In the genomic region with DNA sequence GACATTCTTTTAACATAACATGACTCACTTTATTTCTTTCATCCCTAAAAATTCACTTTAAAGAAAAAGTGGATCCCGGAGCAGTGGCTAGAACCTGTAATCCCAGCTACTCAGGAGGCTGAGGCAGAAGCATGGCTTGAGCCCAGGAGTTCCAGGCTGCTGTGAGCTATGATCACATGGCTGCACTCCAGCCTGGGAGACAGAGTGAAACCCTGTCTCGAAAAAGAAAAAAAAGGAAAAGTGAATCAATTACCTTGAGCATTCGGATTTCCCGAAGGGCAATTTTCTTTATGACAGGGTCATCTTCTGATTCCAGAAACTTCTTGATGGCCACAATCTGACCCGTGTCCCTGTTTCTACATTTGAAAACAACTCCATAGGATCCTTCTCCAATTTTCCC, we compare ENCODE assay signal across 8 cellular contexts. TPM values are rescaled to one million over a fixed set of nuclear protein-coding genes. Genes with fewer than 3 reads are reported as not detected.
A peak's percentile ranks its signal among the peaks of the same experiment; 100 is the strongest.
DNase-seq lines count a peak whose midpoint lies in the region; ATAC-seq and TF ChIP-seq lines count a peak whose summit lies in the region.

No MANE protein-coding gene starts in this region.

- no peak for TF ChIP-seq CTCF in ascending aorta (IDR thresholded peaks at IDR 0.05)
- TF ChIP-seq CTCF in lower leg skin (IDR thresholded peaks at IDR 0.05): no peak
- no peak for TF ChIP-seq CTCF in transverse colon (IDR thresholded peaks at IDR 0.05)

- H3K9me3 ChIP-seq in ascending aorta (no peaks in the 10 kb centered on the region), transverse colon (no peaks in the 10 kb centered on the region)

- intact Hi-C loops in ascending aorta (cut with DNase I): no loop called here
- intact Hi-C loops in lower leg skin (cut with DNase I; ENCODE audit: low total_unique reads): no loop called here
- intact Hi-C loops in transverse colon (cut with DNase I; ENCODE audit: low total_unique reads): loop anchor here (5.0 to 10.0 kb wide), 2 partner anchors 43 to 81 kb away; a partner anchor contains a TSS

- peaks cover 0 to 14% of the 10 kb centered on the region in 2 donors for H3K4me1 ChIP-seq in ascending aorta
- peaks cover 16 to 63% (median 27%) of the 10 kb centered on the region in 4 donors for H3K4me1 ChIP-seq in transverse colon

- peak overlapping the region; percentile 82 for H3K4me3 Mint-ChIP-seq in activated T-cell treated with anti-CD3 and anti-CD28 coated beads, Interleukin-2, amount 50 U/mL, for 24 hours

- H3K36me3 Mint-ChIP-seq in activated T-cell treated with anti-CD3 and anti-CD28 coated beads, Interleukin-2, amount 50 U/mL, for 24 hours (ENCODE audit: low read depth): peaks cover 2% of the 10 kb centered on the region

- ATAC-seq in HG02763 (IDR thresholded peaks at IDR 0.05; ENCODE audit: unreplicated experiment) (no peak), GM21360 (IDR thresholded peaks at IDR 0.05; ENCODE audit: unreplicated experiment) (no peak)

- H3K27me3 ChIP-seq in ascending aorta (no peaks in the 10 kb centered on the region), transverse colon (no peaks in the 10 kb centered on the region)

- DNase-seq in activated T-cell treated with anti-CD3 and anti-CD28 coated beads, Interleukin-2, amount 50 U/mL, for 24 hours: no peak
- DNase-seq in activated T-cell treated with anti-CD3 and anti-CD28 coated beads for 4 hours (no peak), ascending aorta (ENCODE audit: low spot score in 2 of 2) (no peak), lower leg skin (ENCODE audit: low spot score in 2 of 2) (peak; percentile 29 to 88), transverse colon (peak; percentile 29), H4 (ENCODE audit: low spot score) (no peak)

- no peaks in the 10 kb centered on the region for H3K36me3 ChIP-seq in ascending aorta
- no peaks in the 10 kb centered on the region for H3K36me3 ChIP-seq in transverse colon

- TF ChIP-seq POLR2A in lower leg skin (IDR thresholded peaks at IDR 0.05) (no peak), transverse colon (IDR thresholded peaks at IDR 0.05) (no peak)

- no peak overlapping the region for H3K27ac ChIP-seq in ascending aorta
- peak overlapping the region; percentile 84 to 95 (median 94) for H3K27ac ChIP-seq in transverse colon

- H3K9me3 Mint-ChIP-seq in activated T-cell treated with anti-CD3 and anti-CD28 coated beads, Interleukin-2, amount 50 U/mL, for 24 hours: no peaks in the 10 kb centered on the region

- H3K4me1 Mint-ChIP-seq in activated T-cell treated with anti-CD3 and anti-CD28 coated beads, Interleukin-2, amount 50 U/mL, for 24 hours (ENCODE audit: low read depth): peaks cover 18% of the 10 kb centered on the region

- WGBS in lower leg skin, 2 donors: 52 to 66% methylated on average over 5 of the region's 5 CpGs
- 44 to 46% methylated on average over 5 of the region's 5 CpGs for WGBS in transverse colon (ENCODE audit: low coverage in 1 of 2), 2 donors

- H3K27ac Mint-ChIP-seq in activated T-cell treated with anti-CD3 and anti-CD28 coated beads, Interleukin-2, amount 50 U/mL, for 24 hours: no peak overlapping the region

- peak overlapping the region; percentile 82 to 83 for H3K4me3 ChIP-seq in ascending aorta
- H3K4me3 ChIP-seq in lower leg skin (ENCODE audit: low read depth, poor library complexity, severe bottlenecking): no peak overlapping the region
- peak overlapping the region in 3 of 4 donors; percentile 53 to 62 (median 61) for H3K4me3 ChIP-seq in transverse colon

- in situ Hi-C loops in transverse colon (cut with MboI; ENCODE audit: low pct_ligation_motif_present in 1 of 4, low pct_unique_long_range_greater_than_20kb in 1 of 4, low sequenced_read_pairs in 3 of 4): no loop called here

- peaks cover 3% of the 10 kb centered on the region for H3K27me3 Mint-ChIP-seq in activated T-cell treated with anti-CD3 and anti-CD28 coated beads, Interleukin-2, amount 50 U/mL, for 24 hours

- no peak for TF ChIP-seq EP300 in transverse colon (IDR thresholded peaks at IDR 0.05; ENCODE audit: low read depth)

RNA-seq across cellular contexts. Expression of a gene that starts 1.2 kb away (rescaled TPM):
- total RNA-seq in ascending aorta (0.85 TPM), lower leg skin (10 to 100 TPM in 1 of 4 donors, 1 to 10 TPM in 3; 1.5 to 12.5 (median 3.9) TPM), transverse colon (10 to 100 TPM; 15.3 to 36.8 (median 28.2) TPM)
- 2.5 and 4.9 TPM in 2 replicates for total RNA-seq in H4 (2014; rRNA removed; shearing (Covaris generic))

Comparison
In these comparisons a context has a peak if more than half of its experiments do, and no peak if none do; other contexts are left out.
1. DNase-seq: peak in lower leg skin (2 of 2) and transverse colon (single experiment); none in activated T-cell treated with anti-CD3 and anti-CD28 coated beads, Interleukin-2, amount 50 U/mL, for 24 hours (single experiment), activated T-cell treated with anti-CD3 and anti-CD28 coated beads for 4 hours (single experiment), ascending aorta (0 of 2) and H4 (single experiment).
2. H3K27ac ChIP-seq: peak in transverse colon (4 of 4); none in ascending aorta (0 of 2).